Comparison of ENCODE assay signal across 11 cellular contexts in the genomic region with DNA sequence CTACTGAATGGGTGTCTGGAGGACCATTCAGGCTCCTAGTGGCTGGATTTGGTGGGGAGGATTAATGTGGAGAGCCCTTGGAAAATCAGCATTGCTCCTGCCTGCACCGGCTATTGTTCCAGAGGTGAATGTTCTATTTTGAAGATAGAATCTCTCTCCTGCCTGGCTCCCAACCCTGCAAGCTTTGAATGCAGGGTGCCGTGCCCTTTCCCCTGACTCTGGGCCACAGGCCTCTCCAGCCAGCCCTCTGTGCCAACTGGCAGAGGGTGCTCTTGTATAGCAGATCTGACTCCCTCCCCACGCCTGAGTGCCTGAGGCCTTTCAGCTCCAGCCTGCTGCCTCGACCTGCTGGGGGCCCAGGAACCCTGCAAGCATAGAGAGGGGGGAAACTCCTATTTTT.
DNase-seq lines count a peak whose midpoint lies in the region; ATAC-seq, FAIRE-seq and TF ChIP-seq lines count a peak whose summit lies in the region.
"Had no signal": no experiment of that assay in that cellular context is flagged by ENCODE, and none has a peak within 500 bp of the region (broad histone marks: within the 10 kb centered on the region; RNA-seq: fewer than 3 reads in every experiment).

No MANE protein-coding gene starts in this region.

- no peak overlapping the region for H2BK120ac ChIP-seq in H1 (replicated peaks; ENCODE audit: low read depth, low read length)

- DNase-seq in G401 (ENCODE audit: low spot score) (peak; percentile 69), NCI-H2107 (lab: John Stamatoyannopoulos, UW) (peak; percentile 76), H1 (ENCODE audit: low read depth in 1 of 2, low spot score in 2 of 2) (peak; percentile 31 to 61), activated T-cell treated with anti-CD3 and anti-CD28 coated beads for 4 hours (no peak)
- DNase-seq in NK-92 treated with Interleukin-12 subunit alpha and Interleukin-12 subunit beta, amount 100 ng/mL, for 24 hours (lab: John Stamatoyannopoulos, UW), result no peak
- DNase-seq: activated T-cell treated with anti-CD3 and anti-CD28 coated beads, Interleukin-2, amount 50 U/mL, for 72 hours; gastrocnemius medialis; GF-D8 had no signal

- no peak overlapping the region for H2BK20ac ChIP-seq in H1 (ENCODE audit: low read length)

- H3K4ac ChIP-seq in H1 (replicated peaks; ENCODE audit: insufficient read length, low read depth, low read length), result no peak overlapping the region

- H3K4me3 ChIP-seq in H1 (ENCODE audit: extremely low read depth in 1 of 4, insufficient read depth in 2 of 4, low read depth in 3 of 4, low read length in 4 of 4), result no peak overlapping the region
- H3K4me3 ChIP-seq in neural cell (ENCODE audit: low read length), result no peak overlapping the region
- H3K4me3 ChIP-seq: gastrocnemius medialis, suprapubic skin had no signal

- peaks cover 2 to 9% (median 6%) of the 10 kb centered on the region in 4 experiments; a peak in 4 of 7 replicates for H3K4me1 ChIP-seq in H1 (replicated peaks in 1 of 4; ENCODE audit: control insufficient read depth in 3 of 4, insufficient read depth in 4 of 4, low read length in 3 of 4)
- H3K4me1 ChIP-seq: gastrocnemius medialis, suprapubic skin had no signal

- no peak for TF ChIP-seq POLR2A in H1 (IDR thresholded peaks at IDR 0.05; ENCODE audit: control extremely low read depth in 1 of 2, low read depth in 2 of 2, low read length in 2 of 2)

- H2BK15ac ChIP-seq in H1 (ENCODE audit: low read length), result no peak overlapping the region

- no peaks in the 10 kb centered on the region for H3K9me2 ChIP-seq in neural cell (ENCODE audit: insufficient read depth, low read length)

- no peak for ATAC-seq in HG03457 (IDR thresholded peaks at IDR 0.05; ENCODE audit: unreplicated experiment)
- ATAC-seq: activated T-cell treated with anti-CD3 and anti-CD28 coated beads, Interleukin-2, amount 50 U/mL, for 72 hours; gastrocnemius medialis had no signal

- no peak overlapping the region for H2BK12ac ChIP-seq in H1 (ENCODE audit: low read depth, low read length)

- no peak overlapping the region for H3K14ac ChIP-seq in H1 (ENCODE audit: insufficient read length)

- H2AK5ac ChIP-seq in H1 (ENCODE audit: low read depth, low read length), result no peak overlapping the region

- no peak overlapping the region for H4K5ac ChIP-seq in H1 (ENCODE audit: insufficient read length, low read depth, low read length)

- H3K9me3 ChIP-seq in H1 (ENCODE audit: insufficient read depth in 2 of 2, low read depth in 1 of 2, low read length in 1 of 2), result no peaks in the 10 kb centered on the region
- no peaks in the 10 kb centered on the region for H3K9me3 ChIP-seq in neural cell (ENCODE audit: low read length)
- H3K9me3 ChIP-seq: gastrocnemius medialis, suprapubic skin had no signal

- H3K23me2 ChIP-seq in H1 (ENCODE audit: low read depth, low read length), result no peaks in the 10 kb centered on the region

- TF ChIP-seq CTCF in H1 (IDR thresholded peaks at IDR 0.05; ENCODE audit: control extremely low read depth in 1 of 3, insufficient read depth in 1 of 3, low read depth in 1 of 3, low read length in 3 of 3) (peak; percentile 73 to 83 (median 80)), neural cell (IDR thresholded peaks at IDR 0.05; ENCODE audit: poor library complexity, severe bottlenecking) (no peak)

- no peaks in the 10 kb centered on the region for H3K79me1 ChIP-seq in H1 (ENCODE audit: low read depth, low read length)

- FAIRE-seq in H1 (lab: Jason Lieb, UNC), result no peak

- H4K20me1 ChIP-seq in H1 (replicated peaks in 1 of 2; ENCODE audit: control insufficient read depth in 1 of 2, insufficient read depth in 2 of 2, low read length in 2 of 2) (no peaks in the 10 kb centered on the region), neural cell (ENCODE audit: insufficient read depth) (no peaks in the 10 kb centered on the region)

- H3K36me3 ChIP-seq in H1 (ENCODE audit: control insufficient read depth in 2 of 4, insufficient read depth in 4 of 4, low read length in 3 of 4), result no peaks in the 10 kb centered on the region
- no peaks in the 10 kb centered on the region for H3K36me3 ChIP-seq in neural cell (ENCODE audit: insufficient read depth, low read length)
- H3K36me3 ChIP-seq: gastrocnemius medialis, suprapubic skin had no signal

- no peak overlapping the region for H3K18ac ChIP-seq in H1 (ENCODE audit: extremely low read depth, low read length)

- TF ChIP-seq RAD21 in H1 (IDR thresholded peaks at IDR 0.05 in 1 of 2, conservative IDR thresholded peaks at IDR 0.05 in 1 of 2; ENCODE audit: low read depth in 2 of 2, low read length in 2 of 2), result peak; percentile 92 to 93
- peak; percentile 23 for TF ChIP-seq RAD21 in neural cell (conservative IDR thresholded peaks at IDR 0.05)

- no peaks in the 10 kb centered on the region; a peak in 1 of 7 replicates for H3K27me3 ChIP-seq in H1 (replicated peaks in 1 of 4; ENCODE audit: control insufficient read depth in 3 of 4, extremely low read depth in 1 of 4, insufficient read depth in 3 of 4, low read length in 3 of 4)
- H3K27me3 ChIP-seq in neural cell (ENCODE audit: insufficient read depth, low read depth, low read length), result no peaks in the 10 kb centered on the region
- H3K27me3 ChIP-seq: gastrocnemius medialis, suprapubic skin had no signal

- POLR2A ChIA-PET in H1 (lab: Charles Lee; ENCODE audit: partially characterized antibody), result no interaction called here

- in situ Hi-C loops in G401 (cut with HindIII; ENCODE audit: low sequenced_read_pairs), result no loop called here

- H3K23ac ChIP-seq in H1 (ENCODE audit: insufficient read length), result no peak overlapping the region

- no peak overlapping the region for H3K9ac ChIP-seq in H1 (replicated peaks in 1 of 4; ENCODE audit: extremely low read depth in 1 of 4, low read depth in 3 of 4, low read length in 3 of 4)
- no peak overlapping the region for H3K9ac ChIP-seq in neural cell (ENCODE audit: low read length)

- no peak overlapping the region for H3K56ac ChIP-seq in H1 (replicated peaks; ENCODE audit: insufficient read length, low read depth, low read length)

- no peak overlapping the region for H2BK5ac ChIP-seq in H1 (ENCODE audit: low read depth, low read length)

- no peak overlapping the region; the same call in 1 of the 2 replicates for H4K8ac ChIP-seq in H1 (ENCODE audit: extremely low read depth, insufficient read depth, low read length)

- H2AFZ ChIP-seq in H1 (ENCODE audit: low read length) (no peak overlapping the region), neural cell (ENCODE audit: low read depth, low read length) (no peak overlapping the region)

- 54% methylated on average over 4 of the region's 4 CpGs; no CpG with 5 or more reads in 1 of the 2 experiments for WGBS in H1 (ENCODE audit: extremely low coverage in 1 of 2, insufficient coverage in 1 of 2, insufficient read length in 1 of 2, insufficient replicate concordance in 2 of 2, low coverage in 1 of 2, low lambda C conversion rate in 2 of 2, missing lambda C conversion rate in 1 of 2), 2 experiments

- CTCF ChIA-PET in H1 (lab: Charles Lee; ENCODE audit: partially characterized antibody), result interaction anchor here (0.6 to 2.5 kb wide), 9 partner anchors 11 to 501 kb away, joined by 3 to 8 read pairs (median 3); no protein-coding TSS in a partner anchor

- TF ChIP-seq EP300 in H1 (IDR thresholded peaks at IDR 0.05; ENCODE audit: borderline replicate concordance in 1 of 2, low read depth in 2 of 2, low read length in 2 of 2) (no peak), neural cell (conservative IDR thresholded peaks at IDR 0.05; ENCODE audit: poor library complexity, severe bottlenecking) (no peak)

- H3K27ac ChIP-seq in H1 (ENCODE audit: low read depth, low read length) (no peak overlapping the region), neural cell (ENCODE audit: low read length) (no peak overlapping the region)
- H3K27ac ChIP-seq: gastrocnemius medialis, suprapubic skin had no signal

- no peak overlapping the region for H3K4me2 ChIP-seq in H1 (ENCODE audit: insufficient read depth in 1 of 2, low read depth in 2 of 2, low read length in 2 of 2)
- no peak overlapping the region for H3K4me2 ChIP-seq in neural cell (ENCODE audit: low read length)

- H3K79me2 ChIP-seq in H1 (ENCODE audit: control insufficient read depth in 1 of 2, insufficient read depth in 2 of 2, low read length in 2 of 2) (no peaks in the 10 kb centered on the region), neural cell (replicated peaks; ENCODE audit: insufficient read depth, low read length) (no peaks in the 10 kb centered on the region)

- H3F3A ChIP-seq in neural cell (ENCODE audit: insufficient read depth, low read length, poor library complexity, severe bottlenecking), result no peaks in the 10 kb centered on the region

- H4K91ac ChIP-seq in H1 (replicated peaks; ENCODE audit: insufficient read length, low read length), result no peak overlapping the region

TF ChIP-seq in H1, 55 proteins besides CTCF, POLR2A, EP300 and RAD21:
- TF ChIP-seq KDM5A (IDR thresholded peaks at IDR 0.05; ENCODE audit: low read length) (no peak), FOSL1 (IDR thresholded peaks at IDR 0.05; ENCODE audit: insufficient read depth, low read depth, low read length) (no peak), HDAC6 (IDR thresholded peaks at IDR 0.05; ENCODE audit: low read depth, low read length) (no peak)

TF ChIP-seq in neural cell, 6 proteins besides CTCF, POLR2A, EP300 and RAD21 (continues in another document):
- no peak for TF ChIP-seq SMC3 (conservative IDR thresholded peaks at IDR 0.05; ENCODE audit: poor library complexity)
- no peak for TF ChIP-seq MXI1 (conservative IDR thresholded peaks at IDR 0.05; ENCODE audit: poor library complexity, severe bottlenecking)
- TF ChIP-seq EZH2 (IDR thresholded peaks at IDR 0.05; ENCODE audit: borderline replicate concordance, insufficient read depth, low read length, poor library complexity, severe bottlenecking), result no peak
- no peak for TF ChIP-seq TAF1 (IDR thresholded peaks at IDR 0.05; ENCODE audit: low read depth)
- no peak for TF ChIP-seq POLR2AphosphoS5 (IDR thresholded peaks at IDR 0.05)

Comparison
In these comparisons a context has a peak if more than half of its experiments do, and no peak if none do; other contexts are left out.
1. DNase-seq: peak in G401 (single experiment), NCI-H2107 (single experiment) and H1 (2 of 2); none in activated T-cell treated with anti-CD3 and anti-CD28 coated beads for 4 hours (single experiment) and NK-92 treated with Interleukin-12 subunit alpha and Interleukin-12 subunit beta, amount 100 ng/mL, for 24 hours (single experiment).